8 cellular contexts compared by ENCODE assay signal in the genomic region with DNA sequence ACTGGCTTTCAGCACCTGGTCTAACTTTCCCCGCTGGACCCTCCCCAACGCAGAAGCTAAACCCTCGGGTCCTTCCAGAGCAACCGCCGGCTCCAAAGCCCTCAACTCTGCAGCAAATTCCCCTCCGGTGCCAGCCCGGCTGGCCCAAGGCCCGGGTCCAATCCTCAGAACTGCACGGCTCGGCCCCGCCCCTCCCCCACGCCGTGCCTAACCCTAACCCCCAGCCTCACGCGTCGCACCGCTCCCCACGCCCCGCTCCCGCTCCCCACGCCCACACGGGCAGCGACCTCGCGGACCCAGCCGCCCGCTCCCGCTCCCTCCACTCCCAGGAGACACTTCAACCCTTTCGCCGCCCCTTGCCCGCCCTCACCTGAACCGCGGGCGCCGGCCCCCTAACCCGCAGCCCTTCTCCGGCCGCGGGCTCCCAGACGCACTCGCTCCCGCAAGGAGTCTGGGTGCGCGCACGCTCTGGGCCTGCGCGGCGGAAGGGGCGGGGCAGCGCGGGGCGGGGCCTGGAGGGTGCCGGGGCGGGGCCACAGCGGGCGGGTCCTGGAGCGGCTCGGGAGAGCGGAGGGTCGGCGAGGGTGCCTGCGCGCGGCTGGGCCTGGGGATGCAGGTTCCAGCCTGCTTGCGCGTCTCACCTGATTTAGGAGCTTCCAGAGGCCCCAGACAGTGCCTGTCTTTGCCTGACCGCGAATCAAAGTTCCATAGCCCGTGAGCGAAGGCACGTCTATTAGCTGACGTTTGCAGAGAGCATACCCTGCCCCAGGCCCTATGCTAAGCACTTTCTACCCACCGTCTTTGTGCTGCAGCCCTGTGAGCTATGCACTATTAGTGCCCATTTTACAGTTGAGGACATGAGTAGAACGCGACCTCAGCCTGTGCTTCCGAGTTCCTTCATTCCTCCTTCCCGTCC. TPM values are rescaled to one million over a fixed set of nuclear protein-coding genes. Genes with fewer than 3 reads are reported as not detected.
A peak's percentile ranks its signal among the peaks of the same experiment; 100 is the strongest.
DNase-seq lines count a peak whose midpoint lies in the region; TF ChIP-seq lines count a peak whose summit lies in the region.

TSS of gene NFRKB (minus strand) at position 453 of the 916 bp plus-strand sequence. CDS start 2,729 bp downstream, outside the sequence.

- peaks cover 19 to 48% (median 39%) of the 10 kb centered on the region in 3 experiments for H3K36me3 Mint-ChIP-seq in H9 (ENCODE audit: insufficient read depth in 1 of 3, low read depth in 3 of 3)
- H3K36me3 Mint-ChIP-seq in activated naive CD4-positive, alpha-beta T cell treated with anti-CD3 and anti-CD28 coated beads, Interleukin-2, amount 10 ng/mL, durations not matched to agents 7 days and 5 days, result peaks cover 34% of the 10 kb centered on the region

- peak within 1 kb of the TSS; percentile 89 to 97 (median 93) for H3K27ac Mint-ChIP-seq in H9
- peak within 1 kb of the TSS; percentile 87 for H3K27ac Mint-ChIP-seq in activated naive CD4-positive, alpha-beta T cell treated with anti-CD3 and anti-CD28 coated beads, Interleukin-2, amount 10 ng/mL, durations not matched to agents 7 days and 5 days

- H3T11ph ChIP-seq in H9 (ENCODE audit: low read length), result no peak within 1 kb of the TSS

- peaks cover 26% of the 10 kb centered on the region for H3K36me3 ChIP-seq in MG63
- peaks cover 26% of the 10 kb centered on the region for H3K36me3 ChIP-seq in SK-N-MC (ENCODE audit: insufficient read depth, low read length)
- peaks cover 9% of the 10 kb centered on the region for H3K36me3 ChIP-seq in suprapubic skin

- H3K27me3 ChIP-seq in H9 (ENCODE audit: insufficient read depth, low read length) (no peaks in the 10 kb centered on the region), MG63 (no peaks in the 10 kb centered on the region), suprapubic skin (no peaks in the 10 kb centered on the region)

- no peak within 1 kb of the TSS for H2BK15ac ChIP-seq in H9 (ENCODE audit: low read depth, low read length)

- H3K56ac ChIP-seq in H9 (ENCODE audit: insufficient read length, low read depth, low read length), result no peak within 1 kb of the TSS

- CTCF ChIA-PET in activated naive CD4-positive, alpha-beta T cell treated with anti-CD3 and anti-CD28 coated beads, Interleukin-2, amount 10 ng/mL, durations not matched to agents 7 days and 5 days (lab: Charles Lee), result interaction anchor here (1.6 kb wide), 1 partner anchor 237 kb away, joined by 5 read pairs; no protein-coding TSS in a partner anchor

- WGBS in H9 (ENCODE audit: extremely low coverage, insufficient read length, low lambda C conversion rate), result no CpG with 5 or more reads among the region's 77 CpGs
- 2% methylated on average over 31 of the region's 77 CpGs for WGBS in suprapubic skin

- H3K4me3 Mint-ChIP-seq in H9, result peak within 1 kb of the TSS; percentile 92 to 94
- H3K4me3 Mint-ChIP-seq in activated naive CD4-positive, alpha-beta T cell treated with anti-CD3 and anti-CD28 coated beads, Interleukin-2, amount 10 ng/mL, durations not matched to agents 7 days and 5 days, result peak within 1 kb of the TSS; percentile 90

- no peak for TF ChIP-seq EP300 in suprapubic skin (IDR thresholded peaks at IDR 0.05)

- H3K9me3 Mint-ChIP-seq in H9, result peaks cover 0 to 4% of the 10 kb centered on the region in 2 experiments; a peak in 1 of 5 replicates
- H3K9me3 Mint-ChIP-seq in activated naive CD4-positive, alpha-beta T cell treated with anti-CD3 and anti-CD28 coated beads, Interleukin-2, amount 10 ng/mL, durations not matched to agents 7 days and 5 days, result no peaks in the 10 kb centered on the region

- H3K4me1 Mint-ChIP-seq in H9, result peaks cover 21% of the 10 kb centered on the region in 2 experiments
- peaks cover 36% of the 10 kb centered on the region for H3K4me1 Mint-ChIP-seq in activated naive CD4-positive, alpha-beta T cell treated with anti-CD3 and anti-CD28 coated beads, Interleukin-2, amount 10 ng/mL, durations not matched to agents 7 days and 5 days

- H3K4me2 ChIP-seq in H9 (ENCODE audit: insufficient read depth, insufficient read length, low read length), result peak within 1 kb of the TSS; percentile 74

- no peak within 1 kb of the TSS for H2BK5ac ChIP-seq in H9 (ENCODE audit: insufficient read length, low read length)

- H2BK12ac ChIP-seq in H9 (ENCODE audit: insufficient read length, low read depth, low read length), result no peak within 1 kb of the TSS

- no peak within 1 kb of the TSS for H4K5ac ChIP-seq in H9 (ENCODE audit: insufficient read length, low read depth, low read length)

- no peaks in the 10 kb centered on the region for H3K4me1 ChIP-seq in H9 (ENCODE audit: insufficient read depth, low read length)
- peaks cover 21% of the 10 kb centered on the region for H3K4me1 ChIP-seq in suprapubic skin

- peak within 1 kb of the TSS; percentile 11 for H3K27ac ChIP-seq in H9 (ENCODE audit: insufficient read length, low read depth, low read length)
- H3K27ac ChIP-seq in SK-N-MC, result peak within 1 kb of the TSS; percentile 10; the same call in 1 of the 2 replicates
- peak within 1 kb of the TSS; percentile 84 for H3K27ac ChIP-seq in suprapubic skin

- peaks cover 4% of the 10 kb centered on the region for H3K23me2 ChIP-seq in H9 (ENCODE audit: insufficient read length, low read depth, low read length, poor library complexity, severe bottlenecking)

- H3K9me3 ChIP-seq in H9 (ENCODE audit: control insufficient read depth, low read depth, low read length) (no peaks in the 10 kb centered on the region), MG63 (no peaks in the 10 kb centered on the region), SK-N-MC (ENCODE audit: low read depth, low read length) (no peaks in the 10 kb centered on the region), suprapubic skin (no peaks in the 10 kb centered on the region)

- peak within 1 kb of the TSS; percentile 75 for H3K18ac ChIP-seq in H9 (ENCODE audit: insufficient read length, low read depth, low read length)

- DNase-seq in GDM1 (lab: John Stamatoyannopoulos, UW), result peak; percentile 75
- DNase-seq in H9, result peak; percentile 95
- DNase-seq in MG63, result peak; percentile 77
- DNase-seq in SK-N-MC (ENCODE audit: low read depth, low spot score), result peak; percentile 8
- peak; percentile 89 for DNase-seq in activated naive CD4-positive, alpha-beta T cell treated with anti-CD3 and anti-CD28 coated beads, Interleukin-2, amount 10 ng/mL, durations not matched to agents 7 days and 5 days
- DNase-seq in germinal center (ENCODE audit: low spot score), result peak; percentile 98
- peak; percentile 82 for DNase-seq in occipital lobe (lab: John Stamatoyannopoulos, UW)
- peak; percentile 86 to 90 for DNase-seq in suprapubic skin (ENCODE audit: low spot score in 2 of 2)

- H4K8ac ChIP-seq in H9 (replicated peaks; ENCODE audit: insufficient read length, low read depth, low read length), result no peak within 1 kb of the TSS

- no peak within 1 kb of the TSS for H3K4ac ChIP-seq in H9 (ENCODE audit: low read depth, low read length)

- peaks cover 8% of the 10 kb centered on the region for H3K79me1 ChIP-seq in H9 (ENCODE audit: insufficient read depth, low read depth, low read length, poor library complexity, severe bottlenecking)

- no peaks in the 10 kb centered on the region for H3K27me3 Mint-ChIP-seq in H9 (ENCODE audit: low read depth)
- H3K27me3 Mint-ChIP-seq in activated naive CD4-positive, alpha-beta T cell treated with anti-CD3 and anti-CD28 coated beads, Interleukin-2, amount 10 ng/mL, durations not matched to agents 7 days and 5 days, result no peaks in the 10 kb centered on the region

- no peak within 1 kb of the TSS for H2BK20ac ChIP-seq in H9 (ENCODE audit: low read depth, low read length, poor library complexity, severe bottlenecking)

- no peak within 1 kb of the TSS for H2BK120ac ChIP-seq in H9 (ENCODE audit: low read depth, low read length, poor library complexity, severe bottlenecking)

- H2AK5ac ChIP-seq in H9 (ENCODE audit: insufficient read length, low read length), result no peak within 1 kb of the TSS

- H3K4me3 ChIP-seq in MG63 (peak within 1 kb of the TSS; percentile 93), SK-N-MC (peak within 1 kb of the TSS; percentile 96), suprapubic skin (peak within 1 kb of the TSS; percentile 91)

- H3K9ac ChIP-seq in H9 (ENCODE audit: extremely low read depth, insufficient read length, low read length), result peak within 1 kb of the TSS; percentile 64
- H3K9ac ChIP-seq in SK-N-MC (ENCODE audit: insufficient read length), result peak within 1 kb of the TSS; percentile 91

- H3K14ac ChIP-seq in H9 (ENCODE audit: insufficient read depth, low read length), result peak within 1 kb of the TSS; percentile 85

- no peak for TF ChIP-seq CTCF in H9 (conservative IDR thresholded peaks at IDR 0.05)
- no peak for TF ChIP-seq CTCF in suprapubic skin (IDR thresholded peaks at IDR 0.05)

- peaks cover 8% of the 10 kb centered on the region; the same call in 1 of the 2 replicates for H3K79me2 ChIP-seq in H9 (ENCODE audit: insufficient read depth, low read length)

- H4K20me1 ChIP-seq in H9 (ENCODE audit: control insufficient read depth, insufficient read depth, insufficient read length), result no peaks in the 10 kb centered on the region

- peak in 1 of 2 donors; percentile 29 for TF ChIP-seq POLR2A in suprapubic skin (IDR thresholded peaks at IDR 0.05)

- H4K91ac ChIP-seq in H9 (ENCODE audit: insufficient read length, low read depth, low read length), result no peak within 1 kb of the TSS

- no peak within 1 kb of the TSS for H3K23ac ChIP-seq in H9 (ENCODE audit: insufficient read length, low read depth, low read length)

- H2AFZ ChIP-seq in H9 (ENCODE audit: low read length), result peak within 1 kb of the TSS; percentile 35

RNA-seq across cellular contexts. Expression of gene NFRKB, which starts in this region (rescaled TPM):
- 40.3 and 41.0 TPM in 2 replicates for total RNA-seq in H9 (2021)
- 10.8 and 17.7 TPM in 2 replicates for total RNA-seq in MG63 (2014; rRNA removed; shearing (Covaris generic); ENCODE audit: low replicate concordance)
- total RNA-seq in occipital lobe, result 20.9 TPM
- total RNA-seq in suprapubic skin, result 10 to 100 TPM; 42.1 to 94.4 (median 48.5) TPM

Comparison
In these comparisons a context has a peak if more than half of its experiments do, and no peak if none do; other contexts are left out.
1. Peak in every context shown above with its lines: DNase-seq, H3K4me3 ChIP-seq and H3K27ac ChIP-seq.
2. DNase-seq: peak in every context shown above with its lines; median percentile 98 in germinal center; 95 in H9; 89 in activated naive CD4-positive, alpha-beta T cell treated with anti-CD3 and anti-CD28 coated beads, Interleukin-2, amount 10 ng/mL, durations not matched to agents 7 days and 5 days; 88 in suprapubic skin; 82 in occipital lobe; 77 in MG63; 75 in GDM1; 8 in SK-N-MC.
3. H3K27ac ChIP-seq: peak in every context shown above with its lines; median percentile 84 in suprapubic skin; 11 in H9; 10 in SK-N-MC.